ENCODE assay signal across 13 cellular contexts in the genomic region with DNA sequence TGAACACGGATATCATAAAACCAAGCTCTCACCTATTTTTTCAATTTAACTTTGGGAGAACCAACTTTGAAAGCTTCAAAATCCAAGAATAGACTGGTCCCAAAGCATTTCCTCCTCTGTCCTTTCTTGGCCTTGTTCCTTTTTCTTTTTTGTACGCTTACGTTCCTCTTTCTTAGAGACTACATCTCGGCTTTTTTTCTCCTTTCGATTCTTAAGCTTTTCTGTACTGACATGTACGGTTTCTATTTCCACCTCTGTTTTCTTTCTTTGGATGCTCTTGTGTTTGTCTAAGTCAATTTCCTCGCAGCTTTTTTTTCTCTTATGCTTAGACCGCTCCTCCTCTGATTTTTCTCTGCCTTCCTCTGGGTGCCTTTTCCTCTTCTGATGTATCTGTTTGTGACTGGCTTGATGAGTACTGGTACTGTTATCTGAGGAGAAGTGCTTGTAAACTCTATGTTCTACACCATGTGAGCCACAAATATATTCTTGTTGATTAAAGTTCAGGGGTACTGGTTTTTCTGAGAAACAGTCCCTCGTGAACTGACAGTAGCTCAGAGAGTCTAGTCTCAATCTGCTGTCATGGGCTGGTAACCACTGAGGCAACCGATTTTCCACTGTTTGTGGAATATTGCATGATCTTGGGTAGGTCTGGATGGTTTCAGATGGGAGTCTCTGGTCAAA. TPM values are rescaled to one million over a fixed set of nuclear protein-coding genes. Genes with fewer than 3 reads are reported as not detected.
DNase-seq lines count a peak whose midpoint lies in the region; ATAC-seq and TF ChIP-seq lines count a peak whose summit lies in the region.
"Had no signal": no experiment of that assay in that cellular context is flagged by ENCODE, and none has a peak within 500 bp of the region (broad histone marks: within the 10 kb centered on the region; RNA-seq: fewer than 3 reads in every experiment).

No MANE protein-coding gene starts in this region.

- no peak for DNase-seq in CD4-positive, alpha-beta T cell
- DNase-seq in OCI-LY7 (ENCODE audit: low spot score) (no peak), globus pallidus (ENCODE audit: low spot score) (peak; percentile 33), HT-29 (ENCODE audit: low spot score) (no peak), thyroid gland (no peak), SW 1271 (lab: John Stamatoyannopoulos, UW) (no peak)
- DNase-seq: dermis blood vessel endothelial cell, NCI-H524 treated with DMSO at 0.1 percent for 48 hours had no signal

- H3K9me3 Mint-ChIP-seq in CD4-positive, alpha-beta T cell: no peaks in the 10 kb centered on the region

- CTCF ChIA-PET in CD4-positive, alpha-beta T cell (lab: Charles Lee): no interaction called here
- CTCF ChIA-PET in OCI-LY7 (lab: Charles Lee; ENCODE audit: unreplicated experiment): no interaction called here

- H3K27me3 Mint-ChIP-seq in CD4-positive, alpha-beta T cell: no peaks in the 10 kb centered on the region

- no peaks in the 10 kb centered on the region for H3K9me2 ChIP-seq in OCI-LY7 (ENCODE audit: insufficient read depth, low read length)

- no peak overlapping the region for H3K27ac ChIP-seq in CD4-positive, alpha-beta T cell (ENCODE audit: low read depth, low read length)
- H3K27ac ChIP-seq in OCI-LY7 (ENCODE audit: low read depth, low read length, poor library complexity, severe bottlenecking): no peak overlapping the region
- H3K27ac ChIP-seq in thyroid gland: no peak overlapping the region

- H3K27ac Mint-ChIP-seq in CD4-positive, alpha-beta T cell: peak overlapping the region; percentile 5

- no peak for ATAC-seq in CD4-positive, alpha-beta T cell (ENCODE audit: poor library complexity)
- ATAC-seq in GM21717 (IDR thresholded peaks at IDR 0.05; ENCODE audit: unreplicated experiment) (peak; percentile 62), GM19328 (IDR thresholded peaks at IDR 0.05; ENCODE audit: unreplicated experiment) (no peak)
- ATAC-seq: sciatic nerve had no signal

- 92% methylated on average over 10 of the region's 10 CpGs for WGBS in thyroid gland, 2 donors

- H3K4me1 ChIP-seq in OCI-LY7 (ENCODE audit: insufficient read depth, low read length, poor library complexity, severe bottlenecking) (no peaks in the 10 kb centered on the region), thyroid gland (no peaks in the 10 kb centered on the region)

- H3K4me2 ChIP-seq in OCI-LY7 (ENCODE audit: low read length): no peak overlapping the region

- TSS peak; percentile 62 for BruUV-seq in OCI-LY7 (replicated peaks; lab: Mats Ljungman, UMichigan)

- H3K4me3 Mint-ChIP-seq in CD4-positive, alpha-beta T cell: no peak overlapping the region

- no peaks in the 10 kb centered on the region for H4K20me1 ChIP-seq in OCI-LY7 (ENCODE audit: insufficient read depth, low read length)

- no peak overlapping the region for H2AFZ ChIP-seq in OCI-LY7 (ENCODE audit: low read length)

- TF ChIP-seq CTCF in CD4-positive, alpha-beta T cell (IDR thresholded peaks at IDR 0.05): no peak
- TF ChIP-seq CTCF in OCI-LY7 (conservative IDR thresholded peaks at IDR 0.05; ENCODE audit: low read length) (no peak), thyroid gland (IDR thresholded peaks at IDR 0.05) (no peak)

- no peaks in the 10 kb centered on the region for H3K27me3 ChIP-seq in CD4-positive, alpha-beta T cell (ENCODE audit: control insufficient read depth, insufficient read depth, low read length)
- H3K27me3 ChIP-seq in thyroid gland: no peaks in the 10 kb centered on the region

- H3K4me3 ChIP-seq in OCI-LY7 (ENCODE audit: low read depth, low read length, poor library complexity, severe bottlenecking): no peak overlapping the region
- no peak overlapping the region for H3K4me3 ChIP-seq in thyroid gland (replicated peaks in 1 of 3)

- intact Hi-C loops in CD4-positive, alpha-beta T cell (cut with DNase I, micrococcal nuclease): no loop called here
- intact Hi-C loops in OCI-LY7 (cut with micrococcal nuclease; ENCODE audit: unreplicated experiment): no loop called here
- intact Hi-C loops in thyroid gland (cut with DNase I): no loop called here

- no peaks in the 10 kb centered on the region for H3K79me2 ChIP-seq in OCI-LY7 (ENCODE audit: insufficient read depth, low read depth, low read length)

- peaks cover 51% of the 10 kb centered on the region for H3K36me3 Mint-ChIP-seq in CD4-positive, alpha-beta T cell (ENCODE audit: low read depth)

- peaks cover 32% of the 10 kb centered on the region for H3K36me3 ChIP-seq in OCI-LY7 (ENCODE audit: insufficient read depth, low read length)
- peaks cover 5 to 21% of the 10 kb centered on the region in 2 donors for H3K36me3 ChIP-seq in thyroid gland

- H3K4me1 Mint-ChIP-seq in CD4-positive, alpha-beta T cell (ENCODE audit: low read depth): peaks cover 8% of the 10 kb centered on the region

- POLR2A ChIA-PET in CD4-positive, alpha-beta T cell (lab: Charles Lee): interaction anchor here (0.7 to 1.3 kb wide), 2 partner anchors 9 to 11 kb away, joined by 3 to 4 read pairs; no protein-coding TSS in a partner anchor
- POLR2A ChIA-PET in OCI-LY7 (lab: Charles Lee): interaction anchor here (0.9 to 1.5 kb wide), 2 partner anchors 10 to 20 kb away, joined by 4 read pairs; no protein-coding TSS in a partner anchor

- H3K9me3 ChIP-seq in CD4-positive, alpha-beta T cell (ENCODE audit: control insufficient read depth, low read length): no peaks in the 10 kb centered on the region
- H3K9me3 ChIP-seq in OCI-LY7 (ENCODE audit: low read length) (no peaks in the 10 kb centered on the region), thyroid gland (no peaks in the 10 kb centered on the region)

- TF ChIP-seq POLR2A in thyroid gland (IDR thresholded peaks at IDR 0.05): no peak

RNA-seq across cellular contexts. Expression of a gene that starts 11.5 kb away (rescaled TPM):
- total RNA-seq in CD4-positive, alpha-beta T cell: 1 to 10 TPM; 2.6 to 3.1 TPM
- total RNA-seq in OCI-LY7 (2014; rRNA removed; shearing (Covaris generic)): 97.4 and 246 TPM in 2 replicates
- 4.8 and 17.9 TPM in 2 replicates for total RNA-seq in OCI-LY7 (2022)
- total RNA-seq in HT-29 (2014; rRNA removed; shearing (Covaris generic)): not detected in 2 replicates
- total RNA-seq in thyroid gland: not detected
- total RNA-seq: dermis blood vessel endothelial cell, LHCN-M2 had no signal

RNA-seq across cellular contexts. Expression of a gene that starts 27.7 kb away (rescaled TPM):
- 1 to 10 TPM; 3.0 to 3.2 TPM for total RNA-seq in CD4-positive, alpha-beta T cell
- total RNA-seq in OCI-LY7 (2014; rRNA removed; shearing (Covaris generic)): 18.7 and 22.1 TPM in 2 replicates
- total RNA-seq in OCI-LY7 (2022): 26.6 and 31.7 TPM in 2 replicates
- 5.4 and 7.3 TPM in 2 replicates for total RNA-seq in HT-29 (2014; rRNA removed; shearing (Covaris generic))
- 10 to 100 TPM; 29.4 to 44.6 (median 35.9) TPM for total RNA-seq in thyroid gland

RNA-seq across cellular contexts. Expression of a gene that starts 39.8 kb away (rescaled TPM):
- total RNA-seq in CD4-positive, alpha-beta T cell: not detected
- total RNA-seq in OCI-LY7 (2014; rRNA removed; shearing (Covaris generic)): not detected in 2 replicates
- total RNA-seq in OCI-LY7 (2022) (not detected in 2 replicates), thyroid gland (not detected)
- not detected in 2 replicates for total RNA-seq in HT-29 (2014; rRNA removed; shearing (Covaris generic))
- total RNA-seq: dermis blood vessel endothelial cell, lung microvascular endothelial cell had no signal
